Comparison of ENCODE assay signal across 9 cellular contexts in genomic region chr6:142846459-142846831, GRCh38.
DNase-seq lines count a peak whose midpoint lies in the region; ATAC-seq and TF ChIP-seq lines count a peak whose summit lies in the region.
"Had no signal": no experiment of that assay in that cellular context is flagged by ENCODE, and none has a peak within 500 bp of the region (broad histone marks: within the 10 kb centered on the region; RNA-seq: fewer than 3 reads in every experiment).

No MANE protein-coding gene starts in this region.

- no peaks in the 10 kb centered on the region for H3K9me3 ChIP-seq in HCT116 (ENCODE audit: control insufficient read depth in 1 of 2, insufficient read depth in 1 of 2, low read depth in 1 of 2, low read length in 2 of 2)

- TF ChIP-seq CTCF in HCT116 (IDR thresholded peaks at IDR 0.05 in 2 of 3, conservative IDR thresholded peaks at IDR 0.05 in 1 of 3; ENCODE audit: borderline replicate concordance in 1 of 3, insufficient read depth in 1 of 3, low read depth in 2 of 3, low read length in 2 of 3) (no peak), WTC11 (IDR thresholded peaks at IDR 0.05) (no peak), fibroblast of pulmonary artery (IDR thresholded peaks at IDR 0.05; ENCODE audit: low read length, missing control alignments) (no peak)

- H3K4me3 Mint-ChIP-seq in WTC11, result no peak overlapping the region

- no peaks in the 10 kb centered on the region for H3K79me2 ChIP-seq in HCT116 (ENCODE audit: insufficient read depth, low read length)

- no peaks in the 10 kb centered on the region for H3K27me3 ChIP-seq in HCT116 (ENCODE audit: insufficient read depth, low read length)

- POLR2A ChIA-PET in HCT116 (lab: Charles Lee), result no interaction called here
- POLR2A ChIA-PET in WTC11 (lab: Charles Lee), result no interaction called here

- RAD21 ChIA-PET in HCT116 (lab: Charles Lee; ENCODE audit: low non-redundant PET in 1 of 2, low total read pairs in 2 of 2, uncharacterized antibody in 2 of 2, unreplicated experiment in 2 of 2), result no interaction called here

- CTCF ChIA-PET in HCT116 (lab: Charles Lee) (interaction anchor here (1.6 kb wide), 1 partner anchor 99 kb away, joined by 3 read pairs; no protein-coding TSS in a partner anchor), WTC11 (lab: Charles Lee) (interaction anchor here (1.9 kb wide), 1 partner anchor 24 kb away, joined by 7 read pairs; no protein-coding TSS in a partner anchor)

- intact Hi-C loops in HCT116 (cut with micrococcal nuclease), result no loop called here

- peaks cover 23 to 60% of the 10 kb centered on the region in 2 experiments for H3K4me1 ChIP-seq in HCT116 (ENCODE audit: control insufficient read depth in 1 of 2, insufficient read depth in 2 of 2, low read length in 2 of 2)

- H3K9ac ChIP-seq in HCT116 (ENCODE audit: low read length), result peak overlapping the region; percentile 47

- peaks cover 70% of the 10 kb centered on the region for H3K4me1 Mint-ChIP-seq in WTC11

- H3K9me2 ChIP-seq in HCT116 (ENCODE audit: insufficient read depth), result no peaks in the 10 kb centered on the region

- no peaks in the 10 kb centered on the region for H3K9me3 Mint-ChIP-seq in WTC11

- no peaks in the 10 kb centered on the region for H3K27me3 Mint-ChIP-seq in WTC11 (ENCODE audit: low read depth)

- peak overlapping the region; percentile 26 for H2AFZ ChIP-seq in HCT116 (ENCODE audit: low read depth, low read length, poor library complexity, severe bottlenecking)

- H4K20me1 ChIP-seq in HCT116 (ENCODE audit: insufficient read depth), result no peaks in the 10 kb centered on the region

- BruUV-seq in HCT116 (replicated peaks; lab: Mats Ljungman, UMichigan), result no TSS peak

- TF ChIP-seq POLR2A in HCT116 (IDR thresholded peaks at IDR 0.05; ENCODE audit: borderline replicate concordance, extremely low read depth, insufficient read depth, insufficient read length), result no peak

- no peak for TF ChIP-seq RAD21 in HCT116 (IDR thresholded peaks at IDR 0.05; ENCODE audit: low read depth)

- H3K27ac ChIP-seq in HCT116 (ENCODE audit: low read depth, low read length), result no peak overlapping the region
- peak overlapping the region in 17 of 21 experiments; percentile 61 to 92 (median 82) for H3K27ac ChIP-seq in skin epidermis

- peak; percentile 19; the same call in 1 of the 2 replicates for ATAC-seq in HCT116
- ATAC-seq in WTC11, result no peak
- ATAC-seq in HG02884 (IDR thresholded peaks at IDR 0.05; ENCODE audit: unreplicated experiment), result no peak
- no peak for ATAC-seq in HG02970 (IDR thresholded peaks at IDR 0.05; ENCODE audit: low FRiP score, unreplicated experiment)
- no peak for ATAC-seq in HG03039 (IDR thresholded peaks at IDR 0.05; ENCODE audit: unreplicated experiment)

- H3K4me3 ChIP-seq in HCT116 (replicated peaks in 1 of 2; ENCODE audit: low read depth in 1 of 2, low read length in 2 of 2) (peak overlapping the region in 1 of 2 experiments; percentile 58; a peak in 3 of 4 replicates), fibroblast of pulmonary artery (replicated peaks; ENCODE audit: low read depth, low read length) (peak overlapping the region; percentile 28), skin epidermis (no peak overlapping the region)

- no peak for DNase-seq in HCT116 (ENCODE audit: low read depth, low spot score)
- no peak for DNase-seq in WTC11 (ENCODE audit: low spot score)
- peak; percentile 73 for DNase-seq in fibroblast of pulmonary artery (ENCODE audit: low read depth)
- DNase-seq in medulla oblongata (ENCODE audit: extremely low spot score), result no peak
- DNase-seq: stimulated activated CD4-positive, alpha-beta T cell treated with anti-CD3 and anti-CD28 coated beads, Interleukin-4, amount 100 ng/mL, for 1 hour had no signal

- no peaks in the 10 kb centered on the region for H3K36me3 Mint-ChIP-seq in WTC11

- no peaks in the 10 kb centered on the region for H3K36me3 ChIP-seq in HCT116 (ENCODE audit: control insufficient read depth in 1 of 2, insufficient read depth in 2 of 2, low read length in 2 of 2)

- peak overlapping the region; percentile 94 for H3K4me2 ChIP-seq in HCT116 (ENCODE audit: low read length)

- peak overlapping the region; percentile 25 for H3K27ac Mint-ChIP-seq in WTC11

TF ChIP-seq in HCT116, 20 proteins besides CTCF, POLR2A, EP300 and RAD21 (continues in another document):
- TF ChIP-seq CEBPB (IDR thresholded peaks at IDR 0.05; ENCODE audit: low read depth), result no peak
- TF ChIP-seq EZH2 (IDR thresholded peaks at IDR 0.05), result no peak
- no peak; the same call in 1 of the 2 replicates for TF ChIP-seq FOSL1 (IDR thresholded peaks at IDR 0.05; ENCODE audit: low read depth)
- TF ChIP-seq YY1 (IDR thresholded peaks at IDR 0.05; ENCODE audit: extremely low read depth, insufficient replicate concordance, low read depth, low read length), result no peak
- TF ChIP-seq ZBTB33 (IDR thresholded peaks at IDR 0.05; ENCODE audit: extremely low read depth, insufficient replicate concordance, low read length), result no peak
- no peak for TF ChIP-seq JUND (IDR thresholded peaks at IDR 0.05)
- no peak for TF ChIP-seq SIN3A (IDR thresholded peaks at IDR 0.05; ENCODE audit: low read depth)
- TF ChIP-seq EZH2phosphoT487 (IDR thresholded peaks at IDR 0.05; ENCODE audit: borderline replicate concordance), result no peak
- TF ChIP-seq POLR2AphosphoS5 (IDR thresholded peaks at IDR 0.05; ENCODE audit: low read depth, low read length), result no peak

TF ChIP-seq in WTC11, 78 proteins besides CTCF, POLR2A, EP300 and RAD21 (continues in another document):
- TF ChIP-seq ATF1 (CRISPR knock-in tag; IDR thresholded peaks at IDR 0.05) (no peak), SMAD4 (CRISPR knock-in tag; IDR thresholded peaks at IDR 0.05) (no peak), FOXK1 (CRISPR knock-in tag; IDR thresholded peaks at IDR 0.05) (no peak), PRRX2 (CRISPR knock-in tag; IDR thresholded peaks at IDR 0.05) (no peak), ZBTB21 (CRISPR knock-in tag; IDR thresholded peaks at IDR 0.05; ENCODE audit: borderline replicate concordance) (no peak), ESRRA (CRISPR knock-in tag; IDR thresholded peaks at IDR 0.05; ENCODE audit: borderline replicate concordance) (no peak), CBFB (CRISPR knock-in tag; IDR thresholded peaks at IDR 0.05; ENCODE audit: low read depth) (no peak), SMAD3 (CRISPR knock-in tag; IDR thresholded peaks at IDR 0.05; ENCODE audit: borderline replicate concordance) (no peak), SOX15 (CRISPR knock-in tag; IDR thresholded peaks at IDR 0.05) (no peak), ZNF532 (CRISPR knock-in tag; IDR thresholded peaks at IDR 0.05; ENCODE audit: borderline replicate concordance) (no peak), NR1H2 (CRISPR knock-in tag; IDR thresholded peaks at IDR 0.05) (no peak)
- TF ChIP-seq, protein P1, sequence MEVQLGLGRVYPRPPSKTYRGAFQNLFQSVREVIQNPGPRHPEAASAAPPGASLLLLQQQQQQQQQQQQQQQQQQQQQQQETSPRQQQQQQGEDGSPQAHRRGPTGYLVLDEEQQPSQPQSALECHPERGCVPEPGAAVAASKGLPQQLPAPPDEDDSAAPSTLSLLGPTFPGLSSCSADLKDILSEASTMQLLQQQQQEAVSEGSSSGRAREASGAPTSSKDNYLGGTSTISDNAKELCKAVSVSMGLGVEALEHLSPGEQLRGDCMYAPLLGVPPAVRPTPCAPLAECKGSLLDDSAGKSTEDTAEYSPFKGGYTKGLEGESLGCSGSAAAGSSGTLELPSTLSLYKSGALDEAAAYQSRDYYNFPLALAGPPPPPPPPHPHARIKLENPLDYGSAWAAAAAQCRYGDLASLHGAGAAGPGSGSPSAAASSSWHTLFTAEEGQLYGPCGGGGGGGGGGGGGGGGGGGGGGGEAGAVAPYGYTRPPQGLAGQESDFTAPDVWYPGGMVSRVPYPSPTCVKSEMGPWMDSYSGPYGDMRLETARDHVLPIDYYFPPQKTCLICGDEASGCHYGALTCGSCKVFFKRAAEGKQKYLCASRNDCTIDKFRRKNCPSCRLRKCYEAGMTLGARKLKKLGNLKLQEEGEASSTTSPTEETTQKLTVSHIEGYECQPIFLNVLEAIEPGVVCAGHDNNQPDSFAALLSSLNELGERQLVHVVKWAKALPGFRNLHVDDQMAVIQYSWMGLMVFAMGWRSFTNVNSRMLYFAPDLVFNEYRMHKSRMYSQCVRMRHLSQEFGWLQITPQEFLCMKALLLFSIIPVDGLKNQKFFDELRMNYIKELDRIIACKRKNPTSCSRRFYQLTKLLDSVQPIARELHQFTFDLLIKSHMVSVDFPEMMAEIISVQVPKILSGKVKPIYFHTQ (CRISPR knock-in tag; IDR thresholded peaks at IDR 0.05), result no peak
